28 cellular contexts compared by ENCODE assay signal in genomic region chr6:167555836-167556235, GRCh38.
"Had no signal": no experiment of that assay in that cellular context is flagged by ENCODE, and none has a peak within 500 bp of the region (broad histone marks: within the 10 kb centered on the region; RNA-seq: fewer than 3 reads in every experiment).

No MANE protein-coding gene starts in this region.

- H3K4me3 Mint-ChIP-seq: stimulated activated effector memory CD8-positive, alpha-beta T cell treated with anti-CD3 and anti-CD28 coated beads, Interleukin-12 subunit alpha, Interleukin-12 subunit beta, amount 100 ng/mL, for 72 hours; stimulated activated memory B cell treated with anti-CD40 and anti-IgM and Interleukin-4, amounts not matched to agents 10 μg/mL and 1 μg/mL and 100 μg/mL, for 72 hours; stimulated activated naive B cell treated with anti-CD40 and anti-IgM and Interleukin-4, amounts not matched to agents 10 μg/mL and 1 μg/mL and 100 μg/mL, for 72 hours; stimulated activated naive CD8-positive, alpha-beta T cell treated with anti-CD3 and anti-CD28 coated beads, Interleukin-15, amount 100 ng/mL, for 72 hours; stimulated activated naive CD8-positive, alpha-beta T cell treated with anti-CD3 and anti-CD28 coated beads, Interleukin-15, Interleukin-2, amounts not matched to agents 100 ng/mL and 50 ng/mL, for 24 hours; type B pancreatic cell had no signal

- H3K9me3 ChIP-seq: testis, thoracic aorta, thyroid gland, tibial artery, transverse colon, upper lobe of right lung, uterus, vagina had no signal

- H3K36me3 ChIP-seq: stomach, suprapubic skin, thoracic aorta, thyroid gland, tibial artery, tibial nerve, transverse colon, upper lobe of left lung, upper lobe of right lung, uterus, vagina had no signal

- ATAC-seq: stimulated activated effector memory CD8-positive, alpha-beta T cell treated with anti-CD3 and anti-CD28 coated beads, Interleukin-12 subunit alpha, Interleukin-12 subunit beta, amount 100 ng/mL, for 72 hours; stimulated activated memory B cell treated with anti-CD40 and anti-IgM and Interleukin-4, amounts not matched to agents 10 μg/mL and 1 μg/mL and 100 μg/mL, for 72 hours; stimulated activated naive B cell treated with anti-CD40 and anti-IgM and Interleukin-4, amounts not matched to agents 10 μg/mL and 1 μg/mL and 100 μg/mL, for 72 hours; stimulated activated naive CD8-positive, alpha-beta T cell treated with anti-CD3 and anti-CD28 coated beads, Interleukin-15, amount 100 ng/mL, for 72 hours; stimulated activated naive CD8-positive, alpha-beta T cell treated with anti-CD3 and anti-CD28 coated beads, Interleukin-15, Interleukin-2, amounts not matched to agents 100 U/mL and 50 U/mL, for 24 hours; upper lobe of right lung had no signal

- H3K27ac ChIP-seq: stomach, suprapubic skin, testis, thoracic aorta, thyroid gland, tibial artery, tibial nerve, transverse colon, upper lobe of left lung, upper lobe of right lung, uterus, vagina had no signal

- H3K4me1 Mint-ChIP-seq: stimulated activated effector memory CD8-positive, alpha-beta T cell treated with anti-CD3 and anti-CD28 coated beads, Interleukin-12 subunit alpha, Interleukin-12 subunit beta, amount 100 ng/mL, for 72 hours; stimulated activated memory B cell treated with anti-CD40 and anti-IgM and Interleukin-4, amounts not matched to agents 10 μg/mL and 1 μg/mL and 100 μg/mL, for 72 hours; stimulated activated naive B cell treated with anti-CD40 and anti-IgM and Interleukin-4, amounts not matched to agents 10 μg/mL and 1 μg/mL and 100 μg/mL, for 72 hours; stimulated activated naive CD8-positive, alpha-beta T cell treated with anti-CD3 and anti-CD28 coated beads, Interleukin-15, amount 100 ng/mL, for 72 hours had no signal

- H3K36me3 Mint-ChIP-seq: stimulated activated effector memory CD8-positive, alpha-beta T cell treated with anti-CD3 and anti-CD28 coated beads, Interleukin-12 subunit alpha, Interleukin-12 subunit beta, amount 100 ng/mL, for 72 hours; stimulated activated memory B cell treated with anti-CD40 and anti-IgM and Interleukin-4, amounts not matched to agents 10 μg/mL and 1 μg/mL and 100 μg/mL, for 72 hours; stimulated activated naive B cell treated with anti-CD40 and anti-IgM and Interleukin-4, amounts not matched to agents 10 μg/mL and 1 μg/mL and 100 μg/mL, for 72 hours; type B pancreatic cell had no signal

- H3K27me3 Mint-ChIP-seq: stimulated activated naive CD8-positive, alpha-beta T cell treated with anti-CD3 and anti-CD28 coated beads, Interleukin-15, Interleukin-2, amounts not matched to agents 100 ng/mL and 50 ng/mL, for 24 hours; type B pancreatic cell had no signal

- DNase-seq: stimulated activated CD4-positive, alpha-beta T cell treated with anti-CD3 and anti-CD28 coated beads, Interleukin-2, amount 100 ng/mL, for 48 hours; stimulated activated CD4-positive, alpha-beta T cell treated with anti-CD3 and anti-CD28 coated beads, Interleukin-4, amount 100 ng/mL, for 1 hour; stimulated activated CD4-positive, alpha-beta T cell treated with anti-CD3 and anti-CD28 coated beads, Interleukin-4, amount 100 ng/mL, for 24 hours; stimulated activated CD4-positive, alpha-beta T cell treated with anti-CD3 and anti-CD28 coated beads, Interleukin-4, amount 100 ng/mL, for 4 hours; stimulated activated CD8-positive, alpha-beta memory T cell treated with anti-CD3 and anti-CD28 coated beads, Interleukin-4, amount 100 ng/mL, for 48 hours; stimulated activated naive B cell treated with anti-CD40 and anti-IgM and Interleukin-4, amounts not matched to agents 10 μg/mL and 1 μg/mL and 100 μg/mL, for 72 hours; stimulated activated naive CD4-positive, alpha-beta T cell; stimulated activated naive CD4-positive, alpha-beta T cell treated with Interleukin-2 at 50 U/mL for 16 hours; stimulated activated naive CD8-positive, alpha-beta T cell treated with anti-CD3 and anti-CD28 coated beads, Interleukin-15, amount 100 ng/mL, for 72 hours; stimulated activated naive CD8-positive, alpha-beta T cell treated with anti-CD3 and anti-CD28 coated beads, Interleukin-15, Interleukin-2, amounts not matched to agents 100 U/mL and 50 U/mL, for 24 hours; stomach; substantia nigra; testis; thyroid gland; tibial artery; transverse colon; trophoblast cell; upper lobe of left lung; upper lobe of right lung; uterus had no signal

- H3K27ac Mint-ChIP-seq: stimulated activated effector memory CD8-positive, alpha-beta T cell treated with anti-CD3 and anti-CD28 coated beads, Interleukin-12 subunit alpha, Interleukin-12 subunit beta, amount 100 ng/mL, for 72 hours; stimulated activated memory B cell treated with anti-CD40 and anti-IgM and Interleukin-4, amounts not matched to agents 10 μg/mL and 1 μg/mL and 100 μg/mL, for 72 hours; stimulated activated naive B cell treated with anti-CD40 and anti-IgM and Interleukin-4, amounts not matched to agents 10 μg/mL and 1 μg/mL and 100 μg/mL, for 72 hours; stimulated activated naive CD8-positive, alpha-beta T cell treated with anti-CD3 and anti-CD28 coated beads, Interleukin-15, amount 100 ng/mL, for 72 hours; stimulated activated naive CD8-positive, alpha-beta T cell treated with anti-CD3 and anti-CD28 coated beads, Interleukin-15, Interleukin-2, amounts not matched to agents 100 ng/mL and 50 ng/mL, for 24 hours; type B pancreatic cell had no signal

- H3K4me3 ChIP-seq: stomach, suprapubic skin, testis, thoracic aorta, thyroid gland, tibial artery, tibial nerve, transverse colon, upper lobe of left lung, upper lobe of right lung, uterus, vagina had no signal
